Comparison of ENCODE assay signal across 9 cellular contexts in genomic region chr7:28020302-28020940, GRCh38.
DNase-seq lines count a peak whose midpoint lies in the region; ATAC-seq and TF ChIP-seq lines count a peak whose summit lies in the region.
"Had no signal": no experiment of that assay in that cellular context is flagged by ENCODE, and none has a peak within 500 bp of the region (broad histone marks: within the 10 kb centered on the region; RNA-seq: fewer than 3 reads in every experiment).

No MANE protein-coding gene starts in this region.

- H3K27me3 Mint-ChIP-seq in progenitor cell of endocrine pancreas, result peaks cover 19% of the 10 kb centered on the region
- H3K27me3 Mint-ChIP-seq: activated naive CD8-positive, alpha-beta T cell had no signal

- H3K36me3 Mint-ChIP-seq in progenitor cell of endocrine pancreas (ENCODE audit: insufficient read depth), result no peaks in the 10 kb centered on the region

- peak; percentile 74 to 95 (median 87) for TF ChIP-seq CTCF in heart right ventricle (IDR thresholded peaks at IDR 0.05)
- peak; percentile 88 for TF ChIP-seq CTCF in progenitor cell of endocrine pancreas (IDR thresholded peaks at IDR 0.05; ENCODE audit: unreplicated experiment)

- peak; percentile 63 for DNase-seq in DMS 273 treated with DMSO at 0.1 percent for 48 hours (lab: John Stamatoyannopoulos, UW)
- peak; percentile 26 for DNase-seq in KG1 (lab: John Stamatoyannopoulos, UW)
- peak; percentile 68 for DNase-seq in OCI-M1 (lab: John Stamatoyannopoulos, UW)
- DNase-seq in adipocyte (ENCODE audit: low read depth), result peak; percentile 84
- peak; percentile 49 to 63 for DNase-seq in heart right ventricle
- peak; percentile 31 for DNase-seq in progenitor cell of endocrine pancreas (ENCODE audit: low spot score, unreplicated experiment)

- H3K27me3 ChIP-seq in adipocyte (replicated peaks; ENCODE audit: control insufficient read depth, insufficient read depth, low read length) (no peaks in the 10 kb centered on the region), heart right ventricle (no peaks in the 10 kb centered on the region)

- no peak overlapping the region for H3K27ac ChIP-seq in heart right ventricle

- H3K4me1 Mint-ChIP-seq in progenitor cell of endocrine pancreas (ENCODE audit: low read depth), result peaks cover 1% of the 10 kb centered on the region

- intact Hi-C loops in heart right ventricle (cut with DNase I), result loop anchor here in 9 of 10 donors (1.0 to 10.0 kb wide), 7 partner anchors 216 to 826 kb away; partner anchors contain the start of gene HOXA13 (in 2 of the 9)

- peaks cover 22% of the 10 kb centered on the region for H3K4me1 ChIP-seq in adipocyte (ENCODE audit: control insufficient read depth, insufficient read depth, low read length)
- peaks cover 3 to 57% (median 21%) of the 10 kb centered on the region in 9 donors for H3K4me1 ChIP-seq in heart right ventricle

- H3K4me3 ChIP-seq in adipocyte (ENCODE audit: low read length) (no peak overlapping the region), heart right ventricle (no peak overlapping the region)

- H3K36me3 ChIP-seq in adipocyte (ENCODE audit: control insufficient read depth, insufficient read depth, low read length, severe bottlenecking) (no peaks in the 10 kb centered on the region), heart right ventricle (no peaks in the 10 kb centered on the region)

- H3K27ac Mint-ChIP-seq in progenitor cell of endocrine pancreas, result no peak overlapping the region
- H3K27ac Mint-ChIP-seq: activated naive CD8-positive, alpha-beta T cell had no signal

- no peak overlapping the region for H3K4me3 Mint-ChIP-seq in progenitor cell of endocrine pancreas (ENCODE audit: low read depth)
- H3K4me3 Mint-ChIP-seq: activated naive CD8-positive, alpha-beta T cell had no signal

- no peaks in the 10 kb centered on the region for H3K9me3 Mint-ChIP-seq in progenitor cell of endocrine pancreas (ENCODE audit: low read depth)

- 17 to 19% methylated on average over 12 of the region's 12 CpGs for WGBS in heart right ventricle, 2 donors

- peak overlapping the region; percentile 21 for H3K9ac ChIP-seq in adipocyte (ENCODE audit: low read length)

- peak; percentile 81 for ATAC-seq in GM21390 (IDR thresholded peaks at IDR 0.05; ENCODE audit: unreplicated experiment)
- peak; percentile 73 to 90 (median 82) for ATAC-seq in heart right ventricle
- ATAC-seq in HG02678 (IDR thresholded peaks at IDR 0.05; ENCODE audit: unreplicated experiment), result no peak

- H3K9me3 ChIP-seq in adipocyte (ENCODE audit: control insufficient read depth, low read length) (no peaks in the 10 kb centered on the region), heart right ventricle (no peaks in the 10 kb centered on the region)

Comparison
In these comparisons a context has a peak if more than half of its experiments do, and no peak if none do; other contexts are left out.
1. DNase-seq: peak in every context shown above with its lines; median percentile 84 in adipocyte; 68 in OCI-M1; 63 in DMS 273 treated with DMSO at 0.1 percent for 48 hours; 56 in heart right ventricle; 31 in progenitor cell of endocrine pancreas; 26 in KG1.